In genomic region chr21:42286416-42286815, GRCh38 we compare ENCODE assay signal across 19 cellular contexts. TPM values are rescaled to one million over a fixed set of nuclear protein-coding genes. Genes with fewer than 3 reads are reported as not detected.
DNase-seq lines count a peak whose midpoint lies in the region; ATAC-seq and TF ChIP-seq lines count a peak whose summit lies in the region.
"Had no signal": no experiment of that assay in that cellular context is flagged by ENCODE, and none has a peak within 500 bp of the region (broad histone marks: within the 10 kb centered on the region; RNA-seq: fewer than 3 reads in every experiment).

No MANE protein-coding gene starts in this region.

- peak overlapping the region; percentile 23 for H3K27ac ChIP-seq in OCI-LY7 (ENCODE audit: low read depth, low read length, poor library complexity, severe bottlenecking)
- no peak overlapping the region for H3K27ac ChIP-seq in neural progenitor cell
- H3K27ac ChIP-seq in upper lobe of right lung, result no peak overlapping the region
- H3K27ac ChIP-seq: suprapubic skin had no signal

- H3K9me3 Mint-ChIP-seq in activated T-cell treated with anti-CD3 and anti-CD28 coated beads, Interleukin-2, amount 50 U/mL, for 24 hours, result no peaks in the 10 kb centered on the region
- no peaks in the 10 kb centered on the region for H3K9me3 Mint-ChIP-seq in activated T-cell treated with anti-CD3 and anti-CD28 coated beads, Interleukin-2, amount 50 U/mL, for 4 hours
- H3K9me3 Mint-ChIP-seq in neural progenitor cell, result peaks cover 4% of the 10 kb centered on the region
- H3K9me3 Mint-ChIP-seq: CD8-positive, alpha-beta T cell had no signal

- H3K4me1 ChIP-seq in OCI-LY7 (ENCODE audit: insufficient read depth, low read length, poor library complexity, severe bottlenecking) (peaks cover 19% of the 10 kb centered on the region), neural progenitor cell (no peaks in the 10 kb centered on the region), upper lobe of right lung (no peaks in the 10 kb centered on the region)
- H3K4me1 ChIP-seq: HAP-1, suprapubic skin had no signal

- H3K36me3 ChIP-seq in OCI-LY7 (ENCODE audit: insufficient read depth, low read length) (peaks cover 56% of the 10 kb centered on the region), neural progenitor cell (no peaks in the 10 kb centered on the region), upper lobe of right lung (peaks cover 18% of the 10 kb centered on the region)
- H3K36me3 ChIP-seq: HAP-1 had no signal

- BruUV-seq in OCI-LY7 (replicated peaks; lab: Mats Ljungman, UMichigan), result no TSS peak

- no peak for ATAC-seq in activated T-cell treated with anti-CD3 and anti-CD28 coated beads, Interleukin-2, amount 50 U/mL, for 4 hours
- ATAC-seq in GM21786 (IDR thresholded peaks at IDR 0.05; ENCODE audit: unreplicated experiment), result peak; percentile 47
- no peak for ATAC-seq in HG03045 (IDR thresholded peaks at IDR 0.05; ENCODE audit: unreplicated experiment)
- no peak for ATAC-seq in upper lobe of right lung
- ATAC-seq: CD8-positive, alpha-beta T cell; left lobe of liver; PC-3 had no signal

- no peaks in the 10 kb centered on the region for H3K27me3 ChIP-seq in neural progenitor cell
- no peaks in the 10 kb centered on the region for H3K27me3 ChIP-seq in upper lobe of right lung
- H3K27me3 ChIP-seq: suprapubic skin had no signal

- H3F3A ChIP-seq in neural progenitor cell (ENCODE audit: low read depth), result peaks cover 4% of the 10 kb centered on the region

- DNase-seq in activated T-cell treated with anti-CD3 and anti-CD28 coated beads, Interleukin-2, amount 50 U/mL, for 24 hours, result no peak
- no peak for DNase-seq in activated T-cell treated with anti-CD3 and anti-CD28 coated beads, Interleukin-2, amount 50 U/mL, for 4 hours
- DNase-seq in OCI-LY7 (ENCODE audit: low spot score), result no peak
- no peak for DNase-seq in neural progenitor cell (ENCODE audit: low spot score)
- no peak for DNase-seq in NCI-H128 (lab: John Stamatoyannopoulos, UW; ENCODE audit: unreplicated experiment)
- DNase-seq in upper lobe of right lung, result no peak
- DNase-seq: CD8-positive, alpha-beta T cell; NCI-H1694; NCI-H510A treated with DMSO at 0.1 percent for 48 hours; PC-3; SK-N-SH had no signal

- no peak overlapping the region for H3K9ac ChIP-seq in neural progenitor cell
- H3K9ac ChIP-seq: SK-N-SH had no signal

- H3K4me3 ChIP-seq in OCI-LY7 (ENCODE audit: low read depth, low read length, poor library complexity, severe bottlenecking) (peak overlapping the region; percentile 7), neural progenitor cell (no peak overlapping the region), upper lobe of right lung (no peak overlapping the region)
- H3K4me3 ChIP-seq: HAP-1, suprapubic skin had no signal

- H3K27ac Mint-ChIP-seq in activated T-cell treated with anti-CD3 and anti-CD28 coated beads, Interleukin-2, amount 50 U/mL, for 24 hours, result peak overlapping the region; percentile 66
- H3K27ac Mint-ChIP-seq in neural progenitor cell, result peak overlapping the region; percentile 43
- H3K27ac Mint-ChIP-seq: CD8-positive, alpha-beta T cell; progenitor cell of endocrine pancreas had no signal

- H4K20me1 ChIP-seq in OCI-LY7 (ENCODE audit: insufficient read depth, low read length) (no peaks in the 10 kb centered on the region), neural progenitor cell (ENCODE audit: low read depth) (no peaks in the 10 kb centered on the region)

- H3K4me2 ChIP-seq in OCI-LY7 (ENCODE audit: low read length), result peak overlapping the region; percentile 51
- no peak overlapping the region for H3K4me2 ChIP-seq in neural progenitor cell
- H3K4me2 ChIP-seq: SK-N-SH had no signal

- peaks cover 57% of the 10 kb centered on the region for H3K36me3 Mint-ChIP-seq in activated T-cell treated with anti-CD3 and anti-CD28 coated beads, Interleukin-2, amount 50 U/mL, for 24 hours (ENCODE audit: low read depth)
- H3K36me3 Mint-ChIP-seq in activated T-cell treated with anti-CD3 and anti-CD28 coated beads, Interleukin-2, amount 50 U/mL, for 4 hours (ENCODE audit: insufficient read depth), result peaks cover 30% of the 10 kb centered on the region
- H3K36me3 Mint-ChIP-seq in neural progenitor cell, result peaks cover 3% of the 10 kb centered on the region

- no peaks in the 10 kb centered on the region for H3K27me3 Mint-ChIP-seq in activated T-cell treated with anti-CD3 and anti-CD28 coated beads, Interleukin-2, amount 50 U/mL, for 24 hours
- no peaks in the 10 kb centered on the region for H3K27me3 Mint-ChIP-seq in activated T-cell treated with anti-CD3 and anti-CD28 coated beads, Interleukin-2, amount 50 U/mL, for 4 hours (ENCODE audit: low read depth)
- H3K27me3 Mint-ChIP-seq in neural progenitor cell (ENCODE audit: insufficient read depth, low read depth), result peaks cover 10% of the 10 kb centered on the region

- no peaks in the 10 kb centered on the region for H3K79me2 ChIP-seq in OCI-LY7 (ENCODE audit: insufficient read depth, low read depth, low read length)
- no peaks in the 10 kb centered on the region for H3K79me2 ChIP-seq in neural progenitor cell (ENCODE audit: low read depth)

- CTCF ChIA-PET in OCI-LY7 (lab: Charles Lee; ENCODE audit: unreplicated experiment), result no interaction called here

- H3K9me2 ChIP-seq in OCI-LY7 (ENCODE audit: insufficient read depth, low read length), result no peaks in the 10 kb centered on the region
- H3K9me2 ChIP-seq: SK-N-SH had no signal

- H3K4me1 Mint-ChIP-seq in activated T-cell treated with anti-CD3 and anti-CD28 coated beads, Interleukin-2, amount 50 U/mL, for 24 hours (ENCODE audit: low read depth), result no peaks in the 10 kb centered on the region
- no peaks in the 10 kb centered on the region for H3K4me1 Mint-ChIP-seq in activated T-cell treated with anti-CD3 and anti-CD28 coated beads, Interleukin-2, amount 50 U/mL, for 4 hours (ENCODE audit: low read depth)
- H3K4me1 Mint-ChIP-seq in neural progenitor cell, result no peaks in the 10 kb centered on the region

- intact Hi-C loops in OCI-LY7 (cut with micrococcal nuclease; ENCODE audit: unreplicated experiment) (no loop called here), upper lobe of right lung (cut with DNase I) (no loop called here)

- no peak for TF ChIP-seq CTCF in OCI-LY7 (conservative IDR thresholded peaks at IDR 0.05; ENCODE audit: low read length)
- TF ChIP-seq CTCF in neural progenitor cell (IDR thresholded peaks at IDR 0.05), result no peak
- no peak for TF ChIP-seq CTCF in upper lobe of right lung (IDR thresholded peaks at IDR 0.05)

- H3K9me3 ChIP-seq in OCI-LY7 (ENCODE audit: low read length) (no peaks in the 10 kb centered on the region), neural progenitor cell (ENCODE audit: low read depth) (no peaks in the 10 kb centered on the region), upper lobe of right lung (no peaks in the 10 kb centered on the region)
- H3K9me3 ChIP-seq: HAP-1, SK-N-SH, suprapubic skin had no signal

- no peak overlapping the region for H2AFZ ChIP-seq in OCI-LY7 (ENCODE audit: low read length)
- no peak overlapping the region for H2AFZ ChIP-seq in neural progenitor cell (replicated peaks)

- no peak overlapping the region for H3K4me3 Mint-ChIP-seq in activated T-cell treated with anti-CD3 and anti-CD28 coated beads, Interleukin-2, amount 50 U/mL, for 24 hours
- no peak overlapping the region for H3K4me3 Mint-ChIP-seq in activated T-cell treated with anti-CD3 and anti-CD28 coated beads, Interleukin-2, amount 50 U/mL, for 4 hours
- no peak overlapping the region for H3K4me3 Mint-ChIP-seq in neural progenitor cell
- H3K4me3 Mint-ChIP-seq: CD8-positive, alpha-beta T cell had no signal

- POLR2A ChIA-PET in OCI-LY7 (lab: Charles Lee), result no interaction called here

RNA-seq across cellular contexts. Expression of gene TFF3, which starts 28.8 kb away (rescaled TPM):
- total RNA-seq in activated T-cell treated with anti-CD3 and anti-CD28 coated beads, Interleukin-2, amount 50 U/mL, for 4 hours, result under 1 TPM in 2 of 3 donors, not detected in 1; 0.29 to 0.96 TPM
- total RNA-seq in OCI-LY7 (2014; rRNA removed; shearing (Covaris generic)), result not detected in 2 replicates
- total RNA-seq in OCI-LY7 (2022) (not detected in 2 replicates), neural progenitor cell (ENCODE audit: low replicate concordance) (0.12 TPM in 1 of 2 replicates, not detected in the other), upper lobe of right lung (19.6 TPM)
- total RNA-seq: A172; CD8-positive, alpha-beta T cell; LHCN-M2 had no signal

Comparison
In these comparisons a context has a peak if more than half of its experiments do, and no peak if none do; other contexts are left out.
1. RNA of gene TFF3, which starts 28.8 kb away (total RNA-seq): 19.6 TPM in upper lobe of right lung (single experiment); 0.29 to 0.96 TPM in activated T-cell treated with anti-CD3 and anti-CD28 coated beads, Interleukin-2, amount 50 U/mL, for 4 hours, not detected in OCI-LY7 and 0.12 TPM in neural progenitor cell; every median in the first group is over 10 times any median in the second.